Comparison of ENCODE assay signal across 8 cellular contexts in genomic region chr21:41953249-41953830, GRCh38. TPM values are rescaled to one million over a fixed set of nuclear protein-coding genes. Genes with fewer than 3 reads are reported as not detected.
DNase-seq lines count a peak whose midpoint lies in the region; ATAC-seq, FAIRE-seq and TF ChIP-seq lines count a peak whose summit lies in the region.

No MANE protein-coding gene starts in this region.

- no peaks in the 10 kb centered on the region for H3K36me3 ChIP-seq in MM.1S (replicated peaks; ENCODE audit: insufficient read depth, low read length)
- no peaks in the 10 kb centered on the region for H3K36me3 ChIP-seq in H1 (ENCODE audit: control insufficient read depth in 2 of 4, insufficient read depth in 4 of 4, low read length in 3 of 4)

- no peak overlapping the region for H4K5ac ChIP-seq in H1 (ENCODE audit: insufficient read length, low read depth, low read length)

- 3% methylated on average over 25 of the region's 67 CpGs; no CpG with 5 or more reads in 1 of the 2 experiments for WGBS in H1 (ENCODE audit: extremely low coverage in 1 of 2, insufficient coverage in 1 of 2, insufficient read length in 1 of 2, insufficient replicate concordance in 2 of 2, low coverage in 1 of 2, low lambda C conversion rate in 2 of 2, missing lambda C conversion rate in 1 of 2), 2 experiments

- no peak for TF ChIP-seq POLR2A in H1 (IDR thresholded peaks at IDR 0.05; ENCODE audit: control extremely low read depth in 1 of 2, low read depth in 2 of 2, low read length in 2 of 2)

- no peak overlapping the region for H2AK5ac ChIP-seq in H1 (ENCODE audit: low read depth, low read length)

- H3K79me2 ChIP-seq in MM.1S (ENCODE audit: low read length) (no peaks in the 10 kb centered on the region), H1 (ENCODE audit: control insufficient read depth in 1 of 2, insufficient read depth in 2 of 2, low read length in 2 of 2) (peaks cover 0 to 10% of the 10 kb centered on the region in 2 experiments; a peak in 2 of 4 replicates)

- TF ChIP-seq CTCF in MM.1S (IDR thresholded peaks at IDR 0.05; ENCODE audit: low read length), result no peak
- TF ChIP-seq CTCF in H1 (IDR thresholded peaks at IDR 0.05; ENCODE audit: control extremely low read depth in 1 of 3, insufficient read depth in 1 of 3, low read depth in 1 of 3, low read length in 3 of 3), result no peak

- peak; percentile 14 to 21 for ATAC-seq in naive B cell (ENCODE audit: low read depth in 2 of 2)
- no peak for ATAC-seq in GM21737 (IDR thresholded peaks at IDR 0.05; ENCODE audit: unreplicated experiment)

- H2AFZ ChIP-seq in MM.1S (ENCODE audit: low read length), result no peak overlapping the region
- no peak overlapping the region for H2AFZ ChIP-seq in H1 (ENCODE audit: low read length)

- no peak for TF ChIP-seq RAD21 in H1 (IDR thresholded peaks at IDR 0.05 in 1 of 2, conservative IDR thresholded peaks at IDR 0.05 in 1 of 2; ENCODE audit: low read depth in 2 of 2, low read length in 2 of 2)

- CTCF ChIA-PET in H1 (lab: Charles Lee; ENCODE audit: partially characterized antibody), result interaction anchor here (1.0 to 1.3 kb wide), 3 partner anchors 12 to 155 kb away, joined by 3 to 4 read pairs (median 3); no protein-coding TSS in a partner anchor

- H3K9me3 ChIP-seq in MM.1S (replicated peaks; ENCODE audit: insufficient read depth, low read length) (no peaks in the 10 kb centered on the region), H1 (ENCODE audit: insufficient read depth in 2 of 2, low read depth in 1 of 2, low read length in 1 of 2) (no peaks in the 10 kb centered on the region)

- POLR2A ChIA-PET in H1 (lab: Charles Lee; ENCODE audit: partially characterized antibody), result interaction anchor here (0.6 to 1.8 kb wide), 3 partner anchors 8 to 10 kb away, joined by 3 to 7 read pairs (median 3); no protein-coding TSS in a partner anchor

- H3K27ac ChIP-seq in MM.1S (ENCODE audit: low read length), result no peak overlapping the region
- H3K27ac ChIP-seq in H1 (ENCODE audit: low read depth, low read length), result no peak overlapping the region

- peaks cover 23% of the 10 kb centered on the region for H3K4me1 Mint-ChIP-seq in activated T-cell treated with anti-CD3 and anti-CD28 coated beads, Interleukin-2, amount 50 U/mL, for 24 hours (ENCODE audit: low read depth)
- H3K4me1 Mint-ChIP-seq in naive B cell, result peaks cover 20 to 43% (median 24%) of the 10 kb centered on the region in 3 donors

- H3K27ac Mint-ChIP-seq in activated T-cell treated with anti-CD3 and anti-CD28 coated beads, Interleukin-2, amount 50 U/mL, for 24 hours, result no peak overlapping the region
- no peak overlapping the region for H3K27ac Mint-ChIP-seq in naive B cell

- no peak overlapping the region; the same call in 1 of the 2 replicates for H3K18ac ChIP-seq in H1 (ENCODE audit: extremely low read depth, low read length)

- H3K9ac ChIP-seq in MM.1S (ENCODE audit: low read length) (peak overlapping the region; percentile 26; the same call in 1 of the 2 replicates), H1 (replicated peaks in 1 of 4; ENCODE audit: extremely low read depth in 1 of 4, low read depth in 3 of 4, low read length in 3 of 4) (peak overlapping the region in 3 of 4 experiments; percentile 33 to 58 (median 43); a peak in 2 of 7 replicates)

- no peak overlapping the region for H2BK15ac ChIP-seq in H1 (ENCODE audit: low read length)

- H3K4me2 ChIP-seq in MM.1S (ENCODE audit: low read depth, low read length) (peak overlapping the region; percentile 69), H1 (ENCODE audit: insufficient read depth in 1 of 2, low read depth in 2 of 2, low read length in 2 of 2) (peak overlapping the region; percentile 64 to 88)

- peak; percentile 47 for DNase-seq in activated T-cell treated with anti-CD3 and anti-CD28 coated beads, Interleukin-2, amount 50 U/mL, for 24 hours
- DNase-seq in activated T-cell treated with anti-CD3 and anti-CD28 coated beads for 4 hours (no peak), MM.1S (no peak), H1 (ENCODE audit: low read depth in 1 of 2, low spot score in 2 of 2) (no peak), naive B cell (no peak), DMS79 treated with DMSO at 0.1 percent for 48 hours (lab: John Stamatoyannopoulos, UW) (no peak), LoVo (ENCODE audit: low spot score) (no peak)

- H3K23ac ChIP-seq in H1 (ENCODE audit: insufficient read length), result no peak overlapping the region

- no peak overlapping the region for H2BK120ac ChIP-seq in H1 (replicated peaks; ENCODE audit: low read depth, low read length)

- H3K9me3 Mint-ChIP-seq in activated T-cell treated with anti-CD3 and anti-CD28 coated beads, Interleukin-2, amount 50 U/mL, for 24 hours, result no peaks in the 10 kb centered on the region
- H3K9me3 Mint-ChIP-seq in naive B cell, result peaks cover 0 to 2% (median 0%) of the 10 kb centered on the region in 7 donors

- H2BK20ac ChIP-seq in H1 (ENCODE audit: low read length), result no peak overlapping the region

- H3K14ac ChIP-seq in H1 (ENCODE audit: insufficient read length), result no peak overlapping the region

- H3K4me3 Mint-ChIP-seq in activated T-cell treated with anti-CD3 and anti-CD28 coated beads, Interleukin-2, amount 50 U/mL, for 24 hours, result peak overlapping the region; percentile 38
- peak overlapping the region; percentile 63 to 86 (median 74) for H3K4me3 Mint-ChIP-seq in naive B cell

- H3F3A ChIP-seq in MM.1S (ENCODE audit: insufficient read depth, low read length), result no peaks in the 10 kb centered on the region

- H4K91ac ChIP-seq in H1 (replicated peaks; ENCODE audit: insufficient read length, low read length), result peak overlapping the region; percentile 23

- H3K27me3 Mint-ChIP-seq in activated T-cell treated with anti-CD3 and anti-CD28 coated beads, Interleukin-2, amount 50 U/mL, for 24 hours, result peaks cover 43% of the 10 kb centered on the region
- peaks cover 5 to 23% (median 21%) of the 10 kb centered on the region in 3 donors for H3K27me3 Mint-ChIP-seq in naive B cell

- no peak overlapping the region for H3K56ac ChIP-seq in H1 (replicated peaks; ENCODE audit: insufficient read length, low read depth, low read length)

- no peaks in the 10 kb centered on the region for H4K20me1 ChIP-seq in MM.1S (ENCODE audit: insufficient read depth, low read length)
- H4K20me1 ChIP-seq in H1 (replicated peaks in 1 of 2; ENCODE audit: control insufficient read depth in 1 of 2, insufficient read depth in 2 of 2, low read length in 2 of 2), result peaks cover 4 to 16% of the 10 kb centered on the region in 2 experiments

- H2BK12ac ChIP-seq in H1 (ENCODE audit: low read depth, low read length), result no peak overlapping the region

- H3K4me3 ChIP-seq in MM.1S (ENCODE audit: low read length) (peak overlapping the region; percentile 50), H1 (ENCODE audit: extremely low read depth in 1 of 4, insufficient read depth in 2 of 4, low read depth in 3 of 4, low read length in 4 of 4) (peak overlapping the region; percentile 47 to 79 (median 54))

- H3K79me1 ChIP-seq in H1 (ENCODE audit: low read depth, low read length), result no peaks in the 10 kb centered on the region; the same call in none of the 2 replicates

- no peaks in the 10 kb centered on the region for H3K9me2 ChIP-seq in MM.1S (replicated peaks; ENCODE audit: insufficient read depth, low read length)

- no peaks in the 10 kb centered on the region for H3K4me1 ChIP-seq in MM.1S (ENCODE audit: low read length)
- H3K4me1 ChIP-seq in H1 (replicated peaks in 1 of 4; ENCODE audit: control insufficient read depth in 3 of 4, insufficient read depth in 4 of 4, low read length in 3 of 4), result peaks cover 0 to 27% (median 22%) of the 10 kb centered on the region in 4 experiments; a peak in 6 of 7 replicates

- TF ChIP-seq EP300 in H1 (IDR thresholded peaks at IDR 0.05; ENCODE audit: borderline replicate concordance in 1 of 2, low read depth in 2 of 2, low read length in 2 of 2), result no peak

- H3K27me3 ChIP-seq in MM.1S (replicated peaks; ENCODE audit: insufficient read depth, low read length) (no peaks in the 10 kb centered on the region), H1 (replicated peaks in 1 of 4; ENCODE audit: control insufficient read depth in 3 of 4, extremely low read depth in 1 of 4, insufficient read depth in 3 of 4, low read length in 3 of 4) (peaks cover 0 to 16% (median 13%) of the 10 kb centered on the region in 4 experiments; a peak in 6 of 7 replicates)

- no peak overlapping the region for H3K4ac ChIP-seq in H1 (replicated peaks; ENCODE audit: insufficient read length, low read depth, low read length)

- H3K36me3 Mint-ChIP-seq in activated T-cell treated with anti-CD3 and anti-CD28 coated beads, Interleukin-2, amount 50 U/mL, for 24 hours (ENCODE audit: low read depth), result no peaks in the 10 kb centered on the region
- peaks cover 0 to 9% of the 10 kb centered on the region in 2 donors for H3K36me3 Mint-ChIP-seq in naive B cell

- no peak overlapping the region for H2BK5ac ChIP-seq in H1 (ENCODE audit: low read depth, low read length)

- peak overlapping the region; percentile 42; the same call in 1 of the 2 replicates for H4K8ac ChIP-seq in H1 (ENCODE audit: extremely low read depth, insufficient read depth, low read length)

- FAIRE-seq in H1 (lab: Jason Lieb, UNC), result no peak

- peaks cover 22% of the 10 kb centered on the region; the same call in 1 of the 2 replicates for H3K23me2 ChIP-seq in H1 (ENCODE audit: low read depth, low read length)

TF ChIP-seq in H1, 55 proteins besides CTCF, POLR2A, EP300 and RAD21 (continues in another document):
- TF ChIP-seq EZH2 (IDR thresholded peaks at IDR 0.05; ENCODE audit: low read depth, low read length, severe bottlenecking), result peak; percentile 44

RNA-seq across cellular contexts. Expression of gene C2CD2, which starts 0.5 kb away (rescaled TPM):
- total RNA-seq in H1 (2021; fragmentation: NEBNext Ultra II Directional; extraction: Animal tissue kit (Norgen Biotek cat#: 25700)), result 12.4 and 13.0 TPM in 2 replicates
- polyA plus RNA-seq in H1 (2011; rRNA removed) (10.4 and 10.7 TPM in 2 replicates), naive B cell (ENCODE audit: low read depth in 6 of 6) (1 to 10 TPM in 5 of 6 donors, not detected in 1; 2.6 to 4.6 (median 3.4) TPM)
- 11.0 TPM for polyA plus RNA-seq in H1 (2011; cell fraction: cytosol; rRNA removed)
- 13.4 TPM for polyA plus RNA-seq in H1 (2011; cell fraction: nucleus; rRNA removed)
- polyA plus RNA-seq in H1 (2012, experiment 1 of 2), result 9.3 to 12.8 TPM (median 10.8 TPM) in 4 replicates
- polyA plus RNA-seq in H1 (2012, experiment 2 of 2), result 1.4 TPM
- polyA plus RNA-seq in H1 (2013, experiment 1 of 2), result 6.7 TPM
- 7.0 TPM for polyA plus RNA-seq in H1 (2013, experiment 2 of 2)
- 47.7 and 67.1 TPM in 2 replicates for polyA minus RNA-seq in H1 (2011; rRNA and poly(A)+ RNA removed)
- 19.1 TPM for polyA minus RNA-seq in H1 (2011; cell fraction: cytosol; rRNA and poly(A)+ RNA removed)
- 19.0 TPM for polyA minus RNA-seq in H1 (2011; cell fraction: nucleus; rRNA and poly(A)+ RNA removed)

RNA-seq across cellular contexts. Expression of gene ZBTB21, which starts 56.8 kb away (rescaled TPM):
- total RNA-seq in H1 (2021; fragmentation: NEBNext Ultra II Directional; extraction: Animal tissue kit (Norgen Biotek cat#: 25700)), result 16.2 and 17.8 TPM in 2 replicates
- polyA plus RNA-seq in H1 (2011; rRNA removed) (3.9 and 4.0 TPM in 2 replicates), naive B cell (ENCODE audit: low read depth in 6 of 6) (10 to 100 TPM in 4 of 6 donors, 1 to 10 TPM in 2; 4.9 to 17.1 (median 13.3) TPM)
- 3.8 TPM for polyA plus RNA-seq in H1 (2011; cell fraction: cytosol; rRNA removed)
- 8.8 TPM for polyA plus RNA-seq in H1 (2011; cell fraction: nucleus; rRNA removed)
- polyA plus RNA-seq in H1 (2012, experiment 1 of 2), result 5.4 to 8.5 TPM (median 6.6 TPM) in 4 replicates
- polyA plus RNA-seq in H1 (2012, experiment 2 of 2), result 0.37 TPM
- 7.4 TPM for polyA plus RNA-seq in H1 (2013, experiment 1 of 2)
- 7.1 TPM for polyA plus RNA-seq in H1 (2013, experiment 2 of 2)
- polyA minus RNA-seq in H1 (2011; rRNA and poly(A)+ RNA removed), result 16.0 and 24.5 TPM in 2 replicates
- 12.4 TPM for polyA minus RNA-seq in H1 (2011; cell fraction: cytosol; rRNA and poly(A)+ RNA removed)
- polyA minus RNA-seq in H1 (2011; cell fraction: nucleus; rRNA and poly(A)+ RNA removed), result 24.6 TPM
